Comparison of ENCODE assay signal across 16 cellular contexts in genomic region chr2:63661076-63661475, GRCh38.
DNase-seq lines count a peak whose midpoint lies in the region; FAIRE-seq and TF ChIP-seq lines count a peak whose summit lies in the region.
"Had no signal": no experiment of that assay in that cellular context is flagged by ENCODE, and none has a peak within 500 bp of the region (broad histone marks: within the 10 kb centered on the region; RNA-seq: fewer than 3 reads in every experiment).

No MANE protein-coding gene starts in this region.

- intact Hi-C loops in uterus (cut with DNase I; ENCODE audit: low total_unique reads), result no loop called here

- H3K27ac ChIP-seq in mesodermal cell (ENCODE audit: low read depth, low read length, severe bottlenecking), result peak overlapping the region; percentile 44
- H3K27ac ChIP-seq in uterus, result no peak overlapping the region
- H3K27ac ChIP-seq: heart left ventricle had no signal

- H3K4me1 ChIP-seq in mesodermal cell (ENCODE audit: control insufficient read depth, insufficient read depth, low read length, poor library complexity, severe bottlenecking) (peaks cover 33% of the 10 kb centered on the region), uterus (no peaks in the 10 kb centered on the region)

- DNase-seq in D721Med (ENCODE audit: insufficient read length, low spot score), result no peak
- DNase-seq in LHCN-M2 (ENCODE audit: low read depth), result peak; percentile 79
- DNase-seq in choroid plexus epithelial cell (ENCODE audit: low read depth), result peak; percentile 87
- no peak for DNase-seq in uterus
- DNase-seq in NCI-H510A treated with DMSO at 0.1 percent for 48 hours (lab: John Stamatoyannopoulos, UW), result no peak
- DNase-seq in GM20000 (ENCODE audit: low spot score), result no peak
- DNase-seq in stimulated activated CD4-positive, alpha-beta T cell treated with anti-CD3 and anti-CD28 coated beads, Interleukin-1b, Interleukin-23, amount 100 ng/mL, for 48 hours, result no peak
- DNase-seq: activated CD4-positive, alpha-beta memory T cell treated with anti-CD3 and anti-CD28 coated beads, Interleukin-2, amount 10 ng/mL, durations not matched to agents 7 days and 5 days; activated naive CD4-positive, alpha-beta T cell treated with anti-CD3 and anti-CD28 coated beads for 36 hours; COR-L47; cortex of kidney; heart left ventricle; NCI-H2029; T-helper 2 cell had no signal

- H3K4me3 ChIP-seq in choroid plexus epithelial cell (ENCODE audit: low read depth, low read length), result no peak overlapping the region
- H3K4me3 ChIP-seq in mesodermal cell (ENCODE audit: extremely low read depth, insufficient read depth, low read length, poor library complexity, severe bottlenecking), result no peak overlapping the region
- H3K4me3 ChIP-seq in uterus, result no peak overlapping the region
- H3K4me3 ChIP-seq: GM23338, heart left ventricle had no signal

- TF ChIP-seq POLR2A in uterus (IDR thresholded peaks at IDR 0.05), result no peak

- H3K9me3 ChIP-seq in mesodermal cell (ENCODE audit: control insufficient read depth, low read length) (peaks cover 11% of the 10 kb centered on the region), uterus (no peaks in the 10 kb centered on the region)
- H3K9me3 ChIP-seq: heart left ventricle had no signal

- no peak for TF ChIP-seq CTCF in D721Med (IDR thresholded peaks at IDR 0.05; ENCODE audit: insufficient read depth, missing control alignments)
- TF ChIP-seq CTCF in choroid plexus epithelial cell (conservative IDR thresholded peaks at IDR 0.05; ENCODE audit: low read depth, low read length), result no peak
- TF ChIP-seq CTCF in uterus (IDR thresholded peaks at IDR 0.05), result no peak
- no peak for TF ChIP-seq CTCF in GM20000 (IDR thresholded peaks at IDR 0.05; ENCODE audit: extremely low read depth, missing control alignments)

- peaks cover 7% of the 10 kb centered on the region for H3K36me3 ChIP-seq in mesodermal cell (ENCODE audit: control insufficient read depth, insufficient read depth, low read length)
- no peaks in the 10 kb centered on the region for H3K36me3 ChIP-seq in uterus
- H3K36me3 ChIP-seq: heart left ventricle had no signal

- H3K27me3 ChIP-seq in uterus, result no peaks in the 10 kb centered on the region
- H3K27me3 ChIP-seq: heart left ventricle had no signal

- peak; percentile 16 for FAIRE-seq in D721Med (lab: Jason Lieb, UNC)

Comparison
In these comparisons a context has a peak if more than half of its experiments do, and no peak if none do; other contexts are left out.
1. DNase-seq: peak in LHCN-M2 (single experiment) and choroid plexus epithelial cell (single experiment); none in D721Med (single experiment), uterus (0 of 2), NCI-H510A treated with DMSO at 0.1 percent for 48 hours (single experiment), GM20000 (single experiment) and stimulated activated CD4-positive, alpha-beta T cell treated with anti-CD3 and anti-CD28 coated beads, Interleukin-1b, Interleukin-23, amount 100 ng/mL, for 48 hours (single experiment).